Comparison of ENCODE assay signal across 10 cellular contexts in the genomic region with DNA sequence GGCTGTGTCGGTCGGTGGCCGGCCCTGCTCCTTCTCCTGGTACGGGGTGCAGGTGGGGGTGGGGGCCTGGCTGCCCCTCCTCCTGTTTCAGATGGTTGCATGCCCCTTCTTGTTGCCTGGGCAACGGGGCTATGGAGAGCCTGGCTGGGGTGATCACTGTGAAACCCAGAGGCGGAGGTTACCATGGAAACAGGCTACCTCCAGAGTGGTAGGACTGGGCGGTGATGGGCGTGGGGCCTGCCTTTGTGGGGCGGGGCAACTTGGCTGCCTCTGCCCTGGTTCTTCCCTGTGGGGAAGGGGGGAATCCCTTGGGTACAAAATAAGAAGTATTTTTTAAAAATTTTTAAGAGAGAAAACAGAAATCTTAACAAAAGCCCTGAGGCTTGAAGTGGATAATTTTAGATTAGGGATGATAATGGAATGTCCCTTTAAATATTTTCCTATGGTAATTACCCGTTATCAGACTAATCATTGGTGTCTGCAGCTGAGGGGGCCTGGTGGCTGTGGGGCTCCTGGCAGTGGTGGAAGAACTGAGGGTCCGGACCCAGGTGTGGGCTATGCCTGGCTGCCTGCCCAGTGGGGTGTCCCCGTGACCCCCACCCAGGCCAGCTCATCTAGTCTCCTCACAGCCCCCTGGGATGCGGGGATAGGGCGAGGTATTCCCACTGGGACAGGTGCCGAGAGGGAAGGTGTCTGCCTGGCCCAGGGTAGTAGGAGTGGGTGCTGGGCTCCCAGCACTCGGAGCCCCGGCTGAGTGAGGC. TPM values are rescaled to one million over a fixed set of nuclear protein-coding genes. Genes with fewer than 3 reads are reported as not detected.
DNase-seq lines count a peak whose midpoint lies in the region; ATAC-seq, FAIRE-seq and TF ChIP-seq lines count a peak whose summit lies in the region.
"Had no signal": no experiment of that assay in that cellular context is flagged by ENCODE, and none has a peak within 500 bp of the region (broad histone marks: within the 10 kb centered on the region; RNA-seq: fewer than 3 reads in every experiment).

No MANE protein-coding gene starts in this region.

- no peaks in the 10 kb centered on the region for H3K9me3 ChIP-seq in kidney (ENCODE audit: control insufficient read depth in 1 of 2, low read length in 2 of 2)
- H3K9me3 ChIP-seq: SJSA1 had no signal

- H3K36me3 ChIP-seq in kidney (ENCODE audit: control insufficient read depth in 1 of 2, insufficient read depth in 2 of 2, low read length in 2 of 2), result peaks cover 0 to 13% of the 10 kb centered on the region in 2 donors

- no peak for FAIRE-seq in kidney (lab: Jason Lieb, UNC)
- FAIRE-seq: G401.6 had no signal

- no peak for TF ChIP-seq CTCF in kidney (IDR thresholded peaks at IDR 0.05; ENCODE audit: borderline replicate concordance, extremely low read depth, insufficient read depth)

- no peak overlapping the region for H3K9ac ChIP-seq in kidney (ENCODE audit: low read length in 2 of 2)

- peak; percentile 85 for ATAC-seq in GM18511 (IDR thresholded peaks at IDR 0.05; ENCODE audit: unreplicated experiment)
- peak; percentile 75 for ATAC-seq in HG02588 (IDR thresholded peaks at IDR 0.05; ENCODE audit: unreplicated experiment)
- peak; percentile 41 for ATAC-seq in left colon
- ATAC-seq in GM21737 (IDR thresholded peaks at IDR 0.05; ENCODE audit: unreplicated experiment), result no peak

- intact Hi-C loops in left colon (cut with DNase I, micrococcal nuclease) (no loop called here), kidney (cut with DNase I) (no loop called here)

- H3K4me3 ChIP-seq in kidney (ENCODE audit: low read length in 2 of 2), result no peak overlapping the region
- H3K4me3 ChIP-seq: SJSA1 had no signal

- H3K27ac ChIP-seq in kidney (ENCODE audit: low read depth in 2 of 2, low read length in 2 of 2), result no peak overlapping the region
- H3K27ac ChIP-seq: SJSA1 had no signal

- H3K4me1 ChIP-seq in kidney (ENCODE audit: control insufficient read depth in 1 of 2, insufficient read depth in 1 of 2, low read depth in 1 of 2, low read length in 2 of 2), result no peaks in the 10 kb centered on the region

- peak; percentile 35 for DNase-seq in NCI-H2196 (lab: John Stamatoyannopoulos, UW; ENCODE audit: unreplicated experiment)
- no peak for DNase-seq in left colon
- no peak for DNase-seq in glomerular visceral epithelial cell (ENCODE audit: extremely low spot score)
- no peak for DNase-seq in NCI-H187 treated with DMSO at 0.1 percent for 48 hours (lab: John Stamatoyannopoulos, UW)
- no peak for DNase-seq in kidney

RNA-seq across cellular contexts. Expression of a gene that starts 32.5 kb away (rescaled TPM):
- total RNA-seq in left colon (10 to 100 TPM; 15.4 to 18.0 TPM), kidney (29.0 TPM)
- 5.3 TPM for polyA plus RNA-seq in kidney (ENCODE audit: insufficient read depth, low read depth, low replicate concordance)
